ENCODE assay signal across 8 cellular contexts in genomic region chr20:5126512-5127203, GRCh38. TPM values are rescaled to one million over a fixed set of nuclear protein-coding genes. Genes with fewer than 3 reads are reported as not detected.
A peak's percentile ranks its signal among the peaks of the same experiment; 100 is the strongest.
DNase-seq lines count a peak whose midpoint lies in the region; TF ChIP-seq lines count a peak whose summit lies in the region.

TSS of gene CDS2 (plus strand) at chr20:5127008. CDS start at chr20:5127093, 85 bp downstream.

- H4K20me1 ChIP-seq in GM23248 (ENCODE audit: insufficient read depth): no peaks in the 10 kb centered on the region

- H3K4me2 ChIP-seq in GM23248 (ENCODE audit: unreplicated experiment): peak within 1 kb of the TSS; percentile 92

- intact Hi-C loops in esophagus squamous epithelium (cut with DNase I): loop anchor here (5.0 kb wide), 1 partner anchor 66 kb away; no protein-coding TSS in a partner anchor

- peak; percentile 19 to 77 (median 48) for TF ChIP-seq CTCF in esophagus squamous epithelium (IDR thresholded peaks at IDR 0.05)

- H3F3A ChIP-seq in GM23248 (ENCODE audit: insufficient read depth): peaks cover 9% of the 10 kb centered on the region; the same call in 1 of the 2 replicates

- H3K27ac ChIP-seq in GM23248 (peak within 1 kb of the TSS; percentile 90), esophagus squamous epithelium (peak within 1 kb of the TSS; percentile 91 to 98 (median 96))

- peak; percentile 99 for DNase-seq in EH (ENCODE audit: low read depth)
- DNase-seq in GM23248: peak; percentile 99
- peak; percentile 97 to 98 for DNase-seq in Kasumi-1 (lab: John Stamatoyannopoulos, UW)
- DNase-seq in RKO (ENCODE audit: low spot score): peak; percentile 100
- DNase-seq in activated T-helper 1 cell treated with Interleukin-2 at 50 U/mL for 16 hours (ENCODE audit: low read depth): peak; percentile 100
- DNase-seq in esophagus squamous epithelium (lab: John Stamatoyannopoulos, UW): peak; percentile 99
- peak; percentile 99 for DNase-seq in myocyte (ENCODE audit: low read depth)
- DNase-seq in stimulated activated CD8-positive, alpha-beta memory T cell treated with anti-CD3 and anti-CD28 coated beads, Interleukin-7, amount 100 ng/mL, for 48 hours (ENCODE audit: extremely low read depth in 1 of 2, low read depth in 1 of 2): peak; percentile 100

- 1 to 2% methylated on average over 24 to 47 of the region's 78 CpGs for WGBS in GM23248 (ENCODE audit: low coverage in 1 of 2, low lambda C conversion rate in 2 of 2, missing lambda C conversion rate in 2 of 2), 2 experiments
- WGBS in esophagus squamous epithelium, 2 donors: 0% methylated on average over 7 of the region's 78 CpGs; no CpG with 5 or more reads in 1 of the 2 donors

- H3K4me1 ChIP-seq in GM23248 (ENCODE audit: insufficient read depth) (peaks cover 16% of the 10 kb centered on the region), esophagus squamous epithelium (peaks cover 8 to 52% (median 10%) of the 10 kb centered on the region in 3 donors)

- H3K36me3 ChIP-seq in GM23248 (ENCODE audit: low read depth) (no peaks in the 10 kb centered on the region), esophagus squamous epithelium (no peaks in the 10 kb centered on the region)

- H3K9ac ChIP-seq in GM23248: peak within 1 kb of the TSS; percentile 90

- H3K9me3 ChIP-seq in GM23248 (ENCODE audit: low read depth) (no peaks in the 10 kb centered on the region), esophagus squamous epithelium (no peaks in the 10 kb centered on the region)

- H3K9me2 ChIP-seq in GM23248 (ENCODE audit: insufficient read depth): no peaks in the 10 kb centered on the region

- in situ Hi-C loops in GM23248 (cut with MboI): no loop called here

- peaks cover 46% of the 10 kb centered on the region for H3K79me2 ChIP-seq in GM23248 (ENCODE audit: insufficient read depth)

- no peaks in the 10 kb centered on the region for H3K27me3 ChIP-seq in GM23248 (replicated peaks; ENCODE audit: insufficient read depth)
- no peaks in the 10 kb centered on the region for H3K27me3 ChIP-seq in esophagus squamous epithelium

- peak in 3 of 4 donors; percentile 39 to 93 (median 89) for TF ChIP-seq POLR2A in esophagus squamous epithelium (IDR thresholded peaks at IDR 0.05)

- H3K4me3 ChIP-seq in GM23248: peak within 1 kb of the TSS; percentile 86
- H3K4me3 ChIP-seq in esophagus squamous epithelium: peak within 1 kb of the TSS; percentile 69 to 96 (median 87)

- peak within 1 kb of the TSS; percentile 94 for H2AFZ ChIP-seq in GM23248

RNA-seq across cellular contexts. Expression of gene CDS2, which starts in this region (rescaled TPM):
- 31.6 and 37.1 TPM in 2 replicates for total RNA-seq in GM23248 (2014; rRNA removed; shearing (Covaris generic))
- 29.4 and 32.1 TPM in 2 replicates for polyA plus RNA-seq in GM23248 (2016; fragmentation: Nextera tagmentation; extraction: Ambion mirVana)
- total RNA-seq in esophagus squamous epithelium (10 to 100 TPM; 13.7 to 25.7 (median 14.5) TPM), myocyte (29.2 and 43.0 TPM in 2 replicates)
- polyA plus RNA-seq in myocyte (2012): 25.9 TPM

Comparison
In these comparisons a context has a peak if more than half of its experiments do, and no peak if none do; other contexts are left out.
1. Peak in every context shown above with its lines: DNase-seq, H3K4me3 ChIP-seq and H3K27ac ChIP-seq.